ENCODE assay signal across 8 cellular contexts in the genomic region with DNA sequence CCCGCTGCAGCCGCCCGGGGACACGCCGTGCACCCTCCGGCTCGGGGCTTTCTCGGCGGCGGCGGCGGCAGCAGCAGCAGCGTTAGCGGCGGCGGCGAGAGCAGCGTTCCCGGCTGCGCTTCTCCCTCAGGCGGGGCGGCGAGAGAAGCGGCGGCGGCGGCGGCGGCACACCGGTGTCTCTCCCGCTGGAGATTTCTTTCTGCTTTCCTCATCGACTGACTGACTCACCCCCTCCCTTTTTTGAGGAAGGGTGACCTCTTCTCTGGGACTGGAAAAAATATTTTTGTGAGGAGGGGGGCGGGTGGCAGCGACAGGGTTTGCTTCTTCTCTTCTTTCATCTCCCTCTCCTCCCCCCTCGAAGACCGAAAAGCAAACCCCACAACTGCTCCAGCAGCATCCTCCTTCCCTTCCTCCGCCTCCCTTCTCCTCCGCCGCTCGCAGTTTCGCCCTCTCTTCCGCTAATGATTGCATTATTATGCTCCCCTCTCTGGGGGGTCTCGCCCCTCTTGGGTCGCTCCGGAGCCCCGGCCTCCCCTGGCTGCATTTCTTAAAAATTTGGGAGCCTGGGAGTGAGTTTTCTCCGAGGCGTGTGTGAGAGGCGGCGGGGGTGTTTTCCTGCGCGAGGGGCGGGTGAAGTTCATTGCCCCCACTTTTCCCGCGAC. TPM values are rescaled to one million over a fixed set of nuclear protein-coding genes. Genes with fewer than 3 reads are reported as not detected.
DNase-seq lines count a peak whose midpoint lies in the region; ATAC-seq, FAIRE-seq and TF ChIP-seq lines count a peak whose summit lies in the region.

No MANE protein-coding gene starts in this region.

- in situ Hi-C loops in HAP-1 (cut with MboI; ENCODE audit: low sequenced_read_pairs): no loop called here

- H3K27me3 ChIP-seq in Caco-2 (replicated peaks; ENCODE audit: control insufficient read depth, insufficient read depth, low read length): no peaks in the 10 kb centered on the region
- peaks cover 1% of the 10 kb centered on the region for H3K27me3 ChIP-seq in HAP-1 (ENCODE audit: low read depth)
- no peaks in the 10 kb centered on the region for H3K27me3 ChIP-seq in SU-DHL-6 (ENCODE audit: low read length)
- no peaks in the 10 kb centered on the region for H3K27me3 ChIP-seq in esophagus muscularis mucosa
- H3K27me3 ChIP-seq in neural progenitor cell: peaks cover 80% of the 10 kb centered on the region

- POLR2A ChIA-PET in Caco-2 (lab: Charles Lee): no interaction called here

- no peak for FAIRE-seq in RCC 7860 (lab: Jason Lieb, UNC)

- H4K20me1 ChIP-seq in SU-DHL-6 (ENCODE audit: low read depth, low read length): peaks cover 24% of the 10 kb centered on the region
- peaks cover 32% of the 10 kb centered on the region for H4K20me1 ChIP-seq in neural progenitor cell (ENCODE audit: low read depth)

- H3K36me3 Mint-ChIP-seq in Caco-2 (ENCODE audit: insufficient read depth, unreplicated experiment) (no peaks in the 10 kb centered on the region), neural progenitor cell (no peaks in the 10 kb centered on the region)

- DNase-seq in Caco-2 (no peak), HAP-1 (ENCODE audit: low spot score in 2 of 2) (peak in 1 of 2 experiments; percentile 63), esophagus muscularis mucosa (ENCODE audit: extremely low spot score) (no peak), neural progenitor cell (ENCODE audit: low spot score) (peak; percentile 54), RCC 7860 (ENCODE audit: low spot score) (no peak)

- no peaks in the 10 kb centered on the region for H3K9me3 ChIP-seq in Caco-2
- no peaks in the 10 kb centered on the region for H3K9me3 ChIP-seq in HAP-1
- no peaks in the 10 kb centered on the region for H3K9me3 ChIP-seq in SU-DHL-6 (ENCODE audit: insufficient read depth, low read length)
- H3K9me3 ChIP-seq in esophagus muscularis mucosa: no peaks in the 10 kb centered on the region
- H3K9me3 ChIP-seq in neural progenitor cell (ENCODE audit: low read depth): no peaks in the 10 kb centered on the region

- no TSS peak for BruUV-seq in Caco-2 (replicated peaks; lab: Mats Ljungman, UMichigan)

- H3K79me2 ChIP-seq in SU-DHL-6 (ENCODE audit: insufficient read depth, low read length) (peaks cover 41% of the 10 kb centered on the region), neural progenitor cell (ENCODE audit: low read depth) (peaks cover 14% of the 10 kb centered on the region)

- H3K27ac Mint-ChIP-seq in Caco-2 (ENCODE audit: unreplicated experiment) (no peak overlapping the region), neural progenitor cell (peak overlapping the region; percentile 76)

- H3K4me2 ChIP-seq in SU-DHL-6 (ENCODE audit: low read depth, low read length, poor library complexity, severe bottlenecking) (peak overlapping the region; percentile 82), neural progenitor cell (peak overlapping the region; percentile 99)

- H3K4me1 Mint-ChIP-seq in Caco-2 (ENCODE audit: low read depth, unreplicated experiment) (peaks cover 4% of the 10 kb centered on the region), neural progenitor cell (peaks cover 14% of the 10 kb centered on the region)

- H3K4me1 ChIP-seq in Caco-2 (peaks cover 13% of the 10 kb centered on the region), HAP-1 (peaks cover 29% of the 10 kb centered on the region), esophagus muscularis mucosa (peaks cover 20 to 52% (median 52%) of the 10 kb centered on the region in 4 donors), neural progenitor cell (peaks cover 12% of the 10 kb centered on the region)

- H3K27me3 Mint-ChIP-seq in Caco-2 (ENCODE audit: insufficient read depth, unreplicated experiment) (peaks cover 6% of the 10 kb centered on the region), neural progenitor cell (ENCODE audit: insufficient read depth, low read depth) (peaks cover 4% of the 10 kb centered on the region)

- H3K27ac ChIP-seq in SU-DHL-6 (ENCODE audit: low read depth, low read length) (peak overlapping the region; percentile 14; the same call in 1 of the 2 replicates), esophagus muscularis mucosa (replicated peaks in 1 of 4) (peak overlapping the region; percentile 93 to 94 (median 93)), neural progenitor cell (no peak overlapping the region)

- H3K9me2 ChIP-seq in SU-DHL-6 (replicated peaks; ENCODE audit: insufficient read depth, low read length): no peaks in the 10 kb centered on the region

- under 1% methylated on average over 30 of the region's 55 CpGs for WGBS in esophagus muscularis mucosa

- ATAC-seq in HG02970 (IDR thresholded peaks at IDR 0.05; ENCODE audit: low FRiP score, unreplicated experiment): no peak
- no peak for ATAC-seq in GM19467 (IDR thresholded peaks at IDR 0.05; ENCODE audit: unreplicated experiment)

- H3K36me3 ChIP-seq in Caco-2 (ENCODE audit: control insufficient read depth, insufficient read depth, low read length): no peaks in the 10 kb centered on the region
- no peaks in the 10 kb centered on the region for H3K36me3 ChIP-seq in HAP-1 (replicated peaks)
- no peaks in the 10 kb centered on the region for H3K36me3 ChIP-seq in SU-DHL-6 (ENCODE audit: low read length)
- H3K36me3 ChIP-seq in esophagus muscularis mucosa: no peaks in the 10 kb centered on the region
- H3K36me3 ChIP-seq in neural progenitor cell: no peaks in the 10 kb centered on the region

- TF ChIP-seq CTCF in Caco-2 (IDR thresholded peaks at IDR 0.05; ENCODE audit: insufficient read depth in 1 of 2, low read depth in 1 of 2, low read length in 1 of 2, severe bottlenecking in 1 of 2, unreplicated experiment in 1 of 2) (no peak), SU-DHL-6 (IDR thresholded peaks at IDR 0.05; ENCODE audit: insufficient read depth, low read length, poor library complexity, severe bottlenecking) (no peak), esophagus muscularis mucosa (IDR thresholded peaks at IDR 0.05) (no peak), neural progenitor cell (IDR thresholded peaks at IDR 0.05) (no peak)

- H3K4me3 ChIP-seq in Caco-2 (ENCODE audit: low read depth, low read length): peak overlapping the region; percentile 57
- H3K4me3 ChIP-seq in HAP-1: peak overlapping the region; percentile 83
- H3K4me3 ChIP-seq in SU-DHL-6 (ENCODE audit: insufficient read depth, low read length, poor library complexity, severe bottlenecking): peak overlapping the region; percentile 96
- peak overlapping the region; percentile 67 to 88 (median 88) for H3K4me3 ChIP-seq in esophagus muscularis mucosa
- peak overlapping the region; percentile 99 for H3K4me3 ChIP-seq in neural progenitor cell

- peaks cover 35% of the 10 kb centered on the region for H3F3A ChIP-seq in SU-DHL-6 (ENCODE audit: insufficient read depth)
- H3F3A ChIP-seq in neural progenitor cell (ENCODE audit: low read depth): peaks cover 20% of the 10 kb centered on the region

- peak overlapping the region; percentile 77 for H2AFZ ChIP-seq in SU-DHL-6 (ENCODE audit: low read depth, low read length, severe bottlenecking)
- peak overlapping the region; percentile 95 for H2AFZ ChIP-seq in neural progenitor cell (replicated peaks)

- TF ChIP-seq EP300 in esophagus muscularis mucosa (IDR thresholded peaks at IDR 0.05): no peak

- H3K9ac ChIP-seq in SU-DHL-6 (ENCODE audit: low read length) (peak overlapping the region; percentile 85), neural progenitor cell (no peak overlapping the region)

- CTCF ChIA-PET in Caco-2 (lab: Charles Lee): no interaction called here

- TF ChIP-seq POLR2A in esophagus muscularis mucosa (IDR thresholded peaks at IDR 0.05; ENCODE audit: low read depth): no peak

- intact Hi-C loops in Caco-2 (cut with micrococcal nuclease; ENCODE audit: unreplicated experiment): loop anchor here (10.0 kb wide), 2 partner anchors 206 to 236 kb away; no protein-coding TSS in a partner anchor
- intact Hi-C loops in esophagus muscularis mucosa (cut with DNase I): loop anchor here (10.0 kb wide), 1 partner anchor 1096 kb away; no protein-coding TSS in a partner anchor

- H3K4me3 Mint-ChIP-seq in Caco-2 (ENCODE audit: unreplicated experiment) (peak overlapping the region; percentile 83), neural progenitor cell (no peak overlapping the region)

- no peaks in the 10 kb centered on the region for H3K9me3 Mint-ChIP-seq in Caco-2 (ENCODE audit: unreplicated experiment)
- no peaks in the 10 kb centered on the region for H3K9me3 Mint-ChIP-seq in neural progenitor cell

RNA-seq across cellular contexts. Expression of a gene that starts 0.3 kb away (rescaled TPM):
- 37.1 and 41.9 TPM in 2 replicates for total RNA-seq in Caco-2 (2022)
- total RNA-seq in esophagus muscularis mucosa: 10 to 100 TPM; 18.5 to 44.9 (median 34.2) TPM
- 47.1 and 50.0 TPM in 2 replicates for total RNA-seq in neural progenitor cell (ENCODE audit: low replicate concordance)
